In genomic region chr5:12704955-12705354, GRCh38 we compare ENCODE assay signal across 1 cellular context.
TF ChIP-seq lines count a peak whose summit lies in the region.

No MANE protein-coding gene starts in this region.

TF ChIP-seq in H1, 55 proteins besides CTCF, POLR2A, EP300 and RAD21 (continued from another document):
- TF ChIP-seq PHF8 (conservative IDR thresholded peaks at IDR 0.05; ENCODE audit: low read depth, low read length) = no peak
- TF ChIP-seq EGR1 (IDR thresholded peaks at IDR 0.05; ENCODE audit: borderline replicate concordance, low read depth, low read length) = no peak
- no peak for TF ChIP-seq E2F6 (IDR thresholded peaks at IDR 0.05)
- TF ChIP-seq CEBPB (IDR thresholded peaks at IDR 0.05; ENCODE audit: low read depth, low read length) = no peak
- no peak for TF ChIP-seq BRCA1 (IDR thresholded peaks at IDR 0.05; ENCODE audit: low read depth, low read length)
- no peak for TF ChIP-seq POU5F1 (IDR thresholded peaks at IDR 0.05; ENCODE audit: low read depth, low read length)
- no peak for TF ChIP-seq CHD2 (IDR thresholded peaks at IDR 0.05; ENCODE audit: low read length)
